Comparison of ENCODE assay signal across 25 cellular contexts in the genomic region with DNA sequence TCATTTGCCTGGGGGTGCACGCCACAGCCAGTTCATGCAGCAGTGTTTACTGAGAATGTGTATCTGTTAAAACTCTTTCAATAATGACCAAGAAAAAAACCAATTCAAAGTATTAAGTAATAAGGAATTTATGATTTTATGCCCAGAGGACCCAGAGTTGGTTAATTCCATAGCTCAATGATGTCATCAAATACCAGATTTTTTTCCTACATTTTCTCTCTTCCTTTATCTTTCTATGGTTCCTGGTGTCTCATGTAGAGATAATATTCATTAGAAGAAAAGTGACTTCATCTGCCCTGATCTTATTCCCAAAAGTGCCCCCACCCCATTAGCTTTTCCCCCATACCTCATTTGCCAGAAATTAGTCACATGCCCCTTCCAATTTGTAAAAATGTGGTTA. TPM values are rescaled to one million over a fixed set of nuclear protein-coding genes. Genes with fewer than 3 reads are reported as not detected.
DNase-seq lines count a peak whose midpoint lies in the region; ATAC-seq and TF ChIP-seq lines count a peak whose summit lies in the region.
"Had no signal": no experiment of that assay in that cellular context is flagged by ENCODE, and none has a peak within 500 bp of the region (broad histone marks: within the 10 kb centered on the region; RNA-seq: fewer than 3 reads in every experiment).

No MANE protein-coding gene starts in this region.

- H3K36me3 Mint-ChIP-seq in HFFc6 (ENCODE audit: low read depth) (no peaks in the 10 kb centered on the region), chondrocyte (ENCODE audit: low read depth) (no peaks in the 10 kb centered on the region)
- H3K36me3 Mint-ChIP-seq: immature natural killer cell; naive thymus-derived CD4-positive, alpha-beta T cell; stimulated activated naive B cell treated with anti-CD40 and anti-IgM and Interleukin-4, amounts not matched to agents 10 μg/mL and 1 μg/mL and 100 μg/mL, for 72 hours had no signal

- no peaks in the 10 kb centered on the region for H3K36me3 ChIP-seq in lower lobe of right lung
- H3K36me3 ChIP-seq: pancreas had no signal

- H3K27me3 ChIP-seq in lower lobe of right lung (ENCODE audit: low read depth) = no peaks in the 10 kb centered on the region
- H3K27me3 ChIP-seq: hepatocyte, pancreas had no signal

- H3K27ac ChIP-seq in lower lobe of right lung = peak overlapping the region; percentile 22
- H3K27ac ChIP-seq: C4-2B, hepatocyte, KMS-11, pancreas had no signal

- TF ChIP-seq CTCF in HFFc6 (IDR thresholded peaks at IDR 0.05) = no peak
- no peak for TF ChIP-seq CTCF in chondrocyte (IDR thresholded peaks at IDR 0.05)
- TF ChIP-seq CTCF in lower lobe of right lung (IDR thresholded peaks at IDR 0.05) = no peak

- peaks cover 77% of the 10 kb centered on the region for H3K4me1 Mint-ChIP-seq in HFFc6 (ENCODE audit: low read depth)
- peaks cover 91% of the 10 kb centered on the region for H3K4me1 Mint-ChIP-seq in chondrocyte (ENCODE audit: low read depth)
- H3K4me1 Mint-ChIP-seq: immature natural killer cell; stimulated activated naive B cell treated with anti-CD40 and anti-IgM and Interleukin-4, amounts not matched to agents 10 μg/mL and 1 μg/mL and 100 μg/mL, for 72 hours had no signal

- H3K27ac Mint-ChIP-seq in HFFc6 = peak overlapping the region; percentile 69
- peak overlapping the region; percentile 95 for H3K27ac Mint-ChIP-seq in chondrocyte (ENCODE audit: unreplicated experiment)
- H3K27ac Mint-ChIP-seq: activated naive CD4-positive, alpha-beta T cell treated with anti-CD3 and anti-CD28 coated beads for 36 hours; immature natural killer cell; naive thymus-derived CD4-positive, alpha-beta T cell; stimulated activated naive B cell treated with anti-CD40 and anti-IgM and Interleukin-4, amounts not matched to agents 10 μg/mL and 1 μg/mL and 100 μg/mL, for 72 hours had no signal

- H3K9me3 Mint-ChIP-seq in HFFc6 (no peaks in the 10 kb centered on the region), chondrocyte (ENCODE audit: low read depth) (peaks cover 6% of the 10 kb centered on the region)
- H3K9me3 Mint-ChIP-seq: activated naive CD4-positive, alpha-beta T cell treated with anti-CD3 and anti-CD28 coated beads for 36 hours; immature natural killer cell had no signal

- DNase-seq in AG08395 (ENCODE audit: low spot score) (peak; percentile 40), HFFc6 (no peak), chondrocyte (ENCODE audit: low spot score) (no peak), lower lobe of right lung (no peak), dermis blood vessel endothelial cell (no peak), HCEC 1CT (no peak), NCI-H1105 (lab: John Stamatoyannopoulos, UW) (no peak)
- DNase-seq: ACHN; activated CD4-positive, alpha-beta T cell treated with anti-CD3 and anti-CD28 coated beads for 4 hours; activated naive CD4-positive, alpha-beta T cell treated with anti-CD3 and anti-CD28 coated beads for 36 hours; activated T-cell treated with anti-CD3 and anti-CD28 coated beads, Interleukin-2, amount 50 U/mL, for 48 hours; amygdala; central memory CD4-positive, alpha-beta T cell; immature natural killer cell; naive thymus-derived CD4-positive, alpha-beta T cell; NCI-H1694; NCI-H526 treated with DMSO at 0.1 percent for 48 hours; pancreas; stimulated activated CD4-positive, alpha-beta T cell treated with anti-CD3 and anti-CD28 coated beads, Interleukin-4, amount 100 ng/mL, for 1 hour; stimulated activated naive B cell treated with anti-CD40 and anti-IgM and Interleukin-4, amounts not matched to agents 10 μg/mL and 1 μg/mL and 100 μg/mL, for 72 hours had no signal

- H3K4me3 Mint-ChIP-seq in HFFc6 = no peak overlapping the region
- H3K4me3 Mint-ChIP-seq in chondrocyte (ENCODE audit: unreplicated experiment) = no peak overlapping the region
- H3K4me3 Mint-ChIP-seq: activated naive CD4-positive, alpha-beta T cell treated with anti-CD3 and anti-CD28 coated beads for 36 hours; immature natural killer cell; naive thymus-derived CD4-positive, alpha-beta T cell; stimulated activated naive B cell treated with anti-CD40 and anti-IgM and Interleukin-4, amounts not matched to agents 10 μg/mL and 1 μg/mL and 100 μg/mL, for 72 hours had no signal

- ATAC-seq in lower lobe of right lung = no peak
- ATAC-seq in HG03025 (IDR thresholded peaks at IDR 0.05; ENCODE audit: low FRiP score, unreplicated experiment) = no peak
- ATAC-seq: left lobe of liver; naive thymus-derived CD4-positive, alpha-beta T cell; pancreas; stimulated activated naive B cell treated with anti-CD40 and anti-IgM and Interleukin-4, amounts not matched to agents 10 μg/mL and 1 μg/mL and 100 μg/mL, for 72 hours had no signal

- H3K4me1 ChIP-seq in lower lobe of right lung = peaks cover 10% of the 10 kb centered on the region
- H3K4me1 ChIP-seq: pancreas had no signal

- H3K4me3 ChIP-seq in lower lobe of right lung = no peak overlapping the region
- H3K4me3 ChIP-seq: hepatocyte, pancreas had no signal

- intact Hi-C loops in lower lobe of right lung (cut with DNase I) = no loop called here

- H3K9me3 ChIP-seq in lower lobe of right lung = no peaks in the 10 kb centered on the region
- H3K9me3 ChIP-seq: pancreas had no signal

- H3K27me3 Mint-ChIP-seq in HFFc6 (ENCODE audit: insufficient read depth) (0 out of 2 replicates have a peak, but pooled peaks cover 1% of the 10 kb centered on the region), chondrocyte (ENCODE audit: low read depth) (no peaks in the 10 kb centered on the region)

RNA-seq across cellular contexts. Expression of a gene that starts 44.6 kb away (rescaled TPM):
- 10 to 100 TPM; 20.1 to 50.6 (median 23.3) TPM for total RNA-seq in HFFc6 (2021; fragmentation: NEBNext Ultra II Directional; extraction: Animal tissue kit (Norgen Biotek cat#: 25700))
- total RNA-seq in chondrocyte (260 to 268 TPM (median 263 TPM) in 3 replicates), lower lobe of right lung (93.6 TPM), dermis blood vessel endothelial cell (39.9 and 106 TPM in 2 replicates)
